Comparison of ENCODE assay signal across 8 cellular contexts in the genomic region with DNA sequence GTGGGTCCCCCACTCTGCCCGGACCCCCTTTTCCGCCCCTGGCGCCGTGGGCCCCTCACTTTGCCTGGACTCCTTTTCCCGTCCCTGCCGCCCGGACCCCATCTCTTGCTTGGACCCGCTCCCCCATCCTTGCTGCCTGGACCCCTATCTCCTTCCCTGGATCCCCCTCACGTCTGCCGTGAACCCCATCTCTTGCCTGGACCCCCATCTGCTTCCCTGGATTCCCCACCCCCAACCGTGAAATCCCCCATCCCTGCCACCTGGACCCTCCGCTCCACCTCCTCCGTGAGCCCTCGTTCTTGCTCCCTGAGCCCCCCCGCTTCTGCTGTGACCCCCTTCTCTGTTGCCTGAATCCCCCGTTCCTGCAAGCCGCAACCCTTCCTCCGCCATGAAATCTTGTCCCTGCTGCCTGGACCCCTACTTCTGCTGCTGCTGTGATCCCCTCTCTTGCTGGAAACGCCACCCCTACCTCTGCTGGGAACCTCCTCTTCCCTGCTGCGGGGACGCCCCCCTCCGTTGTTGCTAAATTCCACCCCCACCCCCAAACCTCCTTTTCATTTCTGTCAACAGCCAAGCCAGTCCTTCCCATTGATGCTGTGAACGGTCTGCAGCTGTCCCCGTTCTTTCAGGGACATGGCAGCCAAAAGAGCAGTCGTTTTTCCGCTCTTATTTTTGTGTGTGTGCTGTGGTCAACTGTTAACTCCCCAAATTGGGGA. TPM values are rescaled to one million over a fixed set of nuclear protein-coding genes. Genes with fewer than 3 reads are reported as not detected.
A peak's percentile ranks its signal among the peaks of the same experiment; 100 is the strongest.
DNase-seq lines count a peak whose midpoint lies in the region; ATAC-seq and TF ChIP-seq lines count a peak whose summit lies in the region.

No MANE protein-coding gene starts in this region.

- intact Hi-C loops in upper lobe of right lung (cut with DNase I) = no loop called here

- no peaks in the 10 kb centered on the region for H3K9me3 ChIP-seq in OCI-LY1 (ENCODE audit: low read length)
- H3K9me3 ChIP-seq in mononuclear cell (ENCODE audit: low read depth, low read length) = no peaks in the 10 kb centered on the region
- no peaks in the 10 kb centered on the region for H3K9me3 ChIP-seq in upper lobe of right lung

- DNase-seq in upper lobe of right lung (no peak), NCI-H128 (lab: John Stamatoyannopoulos, UW; ENCODE audit: unreplicated experiment) (no peak), NCI-H524 treated with DMSO at 0.1 percent for 48 hours (lab: John Stamatoyannopoulos, UW) (no peak)

- no peaks in the 10 kb centered on the region for H3K9me2 ChIP-seq in OCI-LY1 (ENCODE audit: low read depth, low read length)

- H3K4me1 ChIP-seq in OCI-LY1 (ENCODE audit: insufficient read depth, low read length, severe bottlenecking) = peaks cover 18% of the 10 kb centered on the region
- peaks cover 15% of the 10 kb centered on the region for H3K4me1 ChIP-seq in mononuclear cell (ENCODE audit: insufficient read depth, low read length)
- H3K4me1 ChIP-seq in upper lobe of right lung = peaks cover 8% of the 10 kb centered on the region

- peak overlapping the region; percentile 69 for H3K4me3 ChIP-seq in GM08714 (ENCODE audit: low read length)
- H3K4me3 ChIP-seq in OCI-LY1 (ENCODE audit: low read depth, low read length, poor library complexity, severe bottlenecking) = peak overlapping the region; percentile 98
- H3K4me3 ChIP-seq in mononuclear cell (ENCODE audit: low read length) = peak overlapping the region; percentile 76
- H3K4me3 ChIP-seq in upper lobe of right lung = peak overlapping the region; percentile 82

- peak overlapping the region; percentile 87 for H3K4me2 ChIP-seq in OCI-LY1 (ENCODE audit: low read length)

- H4K20me1 ChIP-seq in OCI-LY1 (ENCODE audit: insufficient read depth, low read length) = no peaks in the 10 kb centered on the region

- peaks cover 40% of the 10 kb centered on the region; the same call in 1 of the 2 replicates for H3K36me3 ChIP-seq in OCI-LY1 (ENCODE audit: insufficient read depth, low read length)
- H3K36me3 ChIP-seq in upper lobe of right lung = peaks cover 31% of the 10 kb centered on the region

- TF ChIP-seq CTCF in OCI-LY1 (IDR thresholded peaks at IDR 0.05; ENCODE audit: low read length) (no peak), upper lobe of right lung (IDR thresholded peaks at IDR 0.05) (no peak)

- H3K79me2 ChIP-seq in OCI-LY1 (ENCODE audit: insufficient read depth, low read length) = no peaks in the 10 kb centered on the region

- ATAC-seq in upper lobe of right lung = no peak
- ATAC-seq in GM19455 (IDR thresholded peaks at IDR 0.05; ENCODE audit: unreplicated experiment) = no peak

- no peak overlapping the region for H3K27ac ChIP-seq in OCI-LY1 (ENCODE audit: low read depth, low read length, poor library complexity, severe bottlenecking)
- peak overlapping the region; percentile 93 for H3K27ac ChIP-seq in cingulate gyrus (ENCODE audit: low read depth, low read length)
- H3K27ac ChIP-seq in upper lobe of right lung = peak overlapping the region; percentile 17

- H3K9ac ChIP-seq in OCI-LY1 (ENCODE audit: low read length) = peak overlapping the region; percentile 94

- H3F3A ChIP-seq in OCI-LY1 (ENCODE audit: insufficient read depth, low read length) = no peaks in the 10 kb centered on the region; the same call in 1 of the 2 replicates

- H3K27me3 ChIP-seq in OCI-LY1 (ENCODE audit: insufficient read depth, low read length) (no peaks in the 10 kb centered on the region), mononuclear cell (ENCODE audit: insufficient read depth, low read length) (no peaks in the 10 kb centered on the region), upper lobe of right lung (no peaks in the 10 kb centered on the region)

- H2AFZ ChIP-seq in OCI-LY1 (ENCODE audit: low read length) = no peak overlapping the region

RNA-seq across cellular contexts. Expression of a gene that starts 28.3 kb away (rescaled TPM):
- total RNA-seq in mononuclear cell (21.1 TPM), upper lobe of right lung (78.2 TPM)

RNA-seq across cellular contexts. Expression of a gene that starts 45.9 kb away (rescaled TPM):
- 6.7 TPM for total RNA-seq in mononuclear cell
- 7.1 TPM for total RNA-seq in upper lobe of right lung

RNA-seq across cellular contexts. Expression of a gene that starts 52.0 kb away (rescaled TPM):
- total RNA-seq in mononuclear cell (63.0 TPM), upper lobe of right lung (98.7 TPM)
